Comparison of ENCODE assay signal across 14 cellular contexts in genomic region chr6:154555075-154555677, GRCh38. TPM values are rescaled to one million over a fixed set of nuclear protein-coding genes. Genes with fewer than 3 reads are reported as not detected.
A peak's percentile ranks its signal among the peaks of the same experiment; 100 is the strongest.
DNase-seq lines count a peak whose midpoint lies in the region; ATAC-seq and TF ChIP-seq lines count a peak whose summit lies in the region.
"Had no signal": no experiment of that assay in that cellular context is flagged by ENCODE, and none has a peak within 500 bp of the region (broad histone marks: within the 10 kb centered on the region; RNA-seq: fewer than 3 reads in every experiment).

No MANE protein-coding gene starts in this region.

- POLR2A ChIA-PET in Panc1 (lab: Charles Lee): interaction anchor here (0.5 to 0.6 kb wide), 4 partner anchors 14 to 589 kb away, joined by 3 to 12 read pairs (median 6); no protein-coding TSS in a partner anchor

- peak; percentile 93 for ATAC-seq in Panc1
- no peak for ATAC-seq in HG03039 (IDR thresholded peaks at IDR 0.05; ENCODE audit: unreplicated experiment)
- ATAC-seq: activated CD8-positive, alpha-beta T cell treated with anti-CD3 and anti-CD28 coated beads for 36 hours; GM12878; T-cell had no signal

- WGBS in esophagus, 2 donors: 41 to 53% methylated on average over 6 of the region's 6 CpGs
- WGBS in esophagus muscularis mucosa: 62% methylated on average over 6 of the region's 6 CpGs

- in situ Hi-C loops in Panc1 (cut with HindIII; ENCODE audit: low pct_unique_long_range_greater_than_20kb, low sequenced_read_pairs): no loop called here

- intact Hi-C loops in Panc1 (cut with micrococcal nuclease; ENCODE audit: unreplicated experiment): no loop called here
- intact Hi-C loops in esophagus muscularis mucosa (cut with DNase I): no loop called here

- CTCF ChIA-PET in Panc1 (lab: Charles Lee): interaction anchor here (0.6 kb wide), 1 partner anchor 181 kb away, joined by 4 read pairs; no protein-coding TSS in a partner anchor

- H3K4me3 ChIP-seq in Panc1 (ENCODE audit: low read depth in 2 of 2, low read length in 2 of 2) (peak overlapping the region in 1 of 2 experiments; percentile 8; a peak in 1 of 4 replicates), esophagus (ENCODE audit: low read depth in 1 of 2, low read length in 2 of 2) (no peak overlapping the region), mucosa of rectum (ENCODE audit: low read length in 2 of 2) (no peak overlapping the region), esophagus muscularis mucosa (no peak overlapping the region)
- H3K4me3 ChIP-seq: esophagus squamous epithelium, GM12878 had no signal

- TF ChIP-seq EP300 in esophagus muscularis mucosa (IDR thresholded peaks at IDR 0.05): no peak

- H3K27ac ChIP-seq in Panc1 (ENCODE audit: low read length): peak overlapping the region; percentile 65
- H3K27ac ChIP-seq in esophagus (ENCODE audit: low read depth in 2 of 2, low read length in 1 of 2): peak overlapping the region; percentile 18 to 63
- H3K27ac ChIP-seq in mucosa of rectum (ENCODE audit: low read depth in 2 of 2, low read length in 2 of 2): peak overlapping the region; percentile 68 to 72
- no peak overlapping the region for H3K27ac ChIP-seq in esophagus muscularis mucosa (replicated peaks in 1 of 4)
- H3K27ac ChIP-seq: esophagus squamous epithelium had no signal

- H3K36me3 ChIP-seq in Panc1 (ENCODE audit: control insufficient read depth, insufficient read depth, low read length): no peaks in the 10 kb centered on the region
- no peaks in the 10 kb centered on the region for H3K36me3 ChIP-seq in esophagus (ENCODE audit: control insufficient read depth in 2 of 2, insufficient read depth in 2 of 2, low read length in 1 of 2)
- no peaks in the 10 kb centered on the region for H3K36me3 ChIP-seq in mucosa of rectum (ENCODE audit: control insufficient read depth in 2 of 2, insufficient read depth in 2 of 2, low read length in 2 of 2)
- no peaks in the 10 kb centered on the region for H3K36me3 ChIP-seq in esophagus muscularis mucosa
- H3K36me3 ChIP-seq: esophagus squamous epithelium had no signal

- no peak for TF ChIP-seq POLR2A in esophagus muscularis mucosa (IDR thresholded peaks at IDR 0.05; ENCODE audit: low read depth)

- no peaks in the 10 kb centered on the region for H3K9me3 ChIP-seq in Panc1 (ENCODE audit: control insufficient read depth, insufficient read depth, low read depth, low read length)
- no peaks in the 10 kb centered on the region for H3K9me3 ChIP-seq in esophagus (ENCODE audit: control insufficient read depth in 2 of 2, insufficient read depth in 1 of 2, low read depth in 1 of 2, low read length in 1 of 2)
- no peaks in the 10 kb centered on the region for H3K9me3 ChIP-seq in mucosa of rectum (ENCODE audit: control insufficient read depth in 2 of 2, low read length in 2 of 2)
- no peaks in the 10 kb centered on the region for H3K9me3 ChIP-seq in esophagus muscularis mucosa
- H3K9me3 ChIP-seq: esophagus squamous epithelium had no signal

- no peaks in the 10 kb centered on the region for H3K27me3 ChIP-seq in Panc1 (ENCODE audit: control insufficient read depth, insufficient read depth, low read length)
- H3K27me3 ChIP-seq in esophagus (ENCODE audit: control insufficient read depth in 1 of 2, insufficient read depth in 2 of 2, low read length in 2 of 2): no peaks in the 10 kb centered on the region
- no peaks in the 10 kb centered on the region for H3K27me3 ChIP-seq in mucosa of rectum (ENCODE audit: control insufficient read depth in 2 of 2, insufficient read depth in 2 of 2, low read length in 2 of 2)
- no peaks in the 10 kb centered on the region for H3K27me3 ChIP-seq in esophagus muscularis mucosa
- H3K27me3 ChIP-seq: esophagus squamous epithelium had no signal

- TF ChIP-seq CTCF in Panc1 (IDR thresholded peaks at IDR 0.05) (no peak), esophagus muscularis mucosa (IDR thresholded peaks at IDR 0.05) (no peak)

- H3K9ac ChIP-seq in mucosa of rectum (ENCODE audit: low read depth in 1 of 2, low read length in 2 of 2): no peak overlapping the region

- DNase-seq in ELR (ENCODE audit: low read depth) (peak; percentile 85), Panc1 (ENCODE audit: low read depth, low spot score) (peak; percentile 39), esophagus muscularis mucosa (ENCODE audit: extremely low spot score) (no peak)
- no peak for DNase-seq in activated T-cell treated with anti-CD3 and anti-CD28 coated beads, Interleukin-2, amount 50 U/mL, for 48 hours
- DNase-seq in stimulated activated CD4-positive, alpha-beta T cell treated with anti-CD3 and anti-CD28 coated beads, Interleukin-4, amount 100 ng/mL, for 1 hour: no peak
- DNase-seq: activated CD8-positive, alpha-beta T cell treated with anti-CD3 and anti-CD28 coated beads for 36 hours; esophagus squamous epithelium; NCI-H345; T-cell had no signal

- H3K4me1 ChIP-seq in Panc1 (ENCODE audit: control insufficient read depth, insufficient read depth, low read length): peaks cover 16% of the 10 kb centered on the region
- peaks cover 1 to 3% of the 10 kb centered on the region in 2 donors for H3K4me1 ChIP-seq in esophagus (ENCODE audit: control insufficient read depth in 2 of 2, insufficient read depth in 2 of 2, low read length in 1 of 2)
- peaks cover 7 to 13% of the 10 kb centered on the region in 2 donors for H3K4me1 ChIP-seq in mucosa of rectum (ENCODE audit: control insufficient read depth in 2 of 2, insufficient read depth in 2 of 2, low read length in 2 of 2)
- peaks cover 4 to 11% (median 8%) of the 10 kb centered on the region in 4 donors for H3K4me1 ChIP-seq in esophagus muscularis mucosa

- no TSS peak for BruUV-seq in Panc1 (replicated peaks; lab: Mats Ljungman, UMichigan)

RNA-seq across cellular contexts. Expression of gene CNKSR3, which starts 44.7 kb away (rescaled TPM):
- total RNA-seq in Panc1 (2021; ENCODE audit: unreplicated experiment) (18.2 TPM), esophagus muscularis mucosa (10 to 100 TPM; 10.4 to 23.9 (median 19.6) TPM)
- 10.2 TPM for polyA plus RNA-seq in Panc1 (2012; ENCODE audit: insufficient read length)
- polyA plus RNA-seq in esophagus: 10 to 100 TPM; 12.0 to 12.9 TPM
- polyA plus RNA-seq: CD14-positive monocyte had no signal

Comparison
In these comparisons a context has a peak if more than half of its experiments do, and no peak if none do; other contexts are left out.
1. DNase-seq: peak in ELR (single experiment) and Panc1 (single experiment); none in activated T-cell treated with anti-CD3 and anti-CD28 coated beads, Interleukin-2, amount 50 U/mL, for 48 hours (0 of 2), esophagus muscularis mucosa (single experiment) and stimulated activated CD4-positive, alpha-beta T cell treated with anti-CD3 and anti-CD28 coated beads, Interleukin-4, amount 100 ng/mL, for 1 hour (single experiment).
2. H3K27ac ChIP-seq: peak in Panc1 (single experiment), esophagus (2 of 2) and mucosa of rectum (2 of 2); none in esophagus muscularis mucosa (0 of 4).